In the genomic region with DNA sequence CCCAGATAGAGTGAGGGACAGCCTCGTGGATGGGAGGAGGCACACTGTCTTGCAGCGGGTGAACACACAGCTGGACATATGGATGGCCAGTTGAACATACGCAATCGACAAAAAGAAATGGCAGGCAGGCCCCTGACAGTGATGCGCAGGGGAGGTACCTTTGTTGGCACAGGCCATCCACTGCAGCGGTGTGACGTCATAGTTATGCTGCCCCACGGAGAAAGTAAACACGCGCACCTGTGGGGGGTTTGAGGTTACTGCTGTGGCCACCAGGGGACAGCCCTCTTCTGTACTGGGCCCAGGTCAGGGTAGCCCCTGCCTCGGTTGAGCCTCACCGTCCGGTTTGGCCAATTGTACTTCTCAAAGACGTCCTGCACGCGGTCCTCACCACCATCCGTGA, we compare ENCODE assay signal across 27 cellular contexts. TPM values are rescaled to one million over a fixed set of nuclear protein-coding genes. Genes with fewer than 3 reads are reported as not detected.
"Had no signal": no experiment of that assay in that cellular context is flagged by ENCODE, and none has a peak within 500 bp of the region (broad histone marks: within the 10 kb centered on the region; RNA-seq: fewer than 3 reads in every experiment).

No MANE protein-coding gene starts in this region.

- H3K4me1 ChIP-seq: esophagus muscularis mucosa, foreskin keratinocyte, gastroesophageal sphincter, heart left ventricle, psoas muscle, transverse colon, upper lobe of right lung, vagina had no signal

- H3K4me1 Mint-ChIP-seq: stimulated activated naive B cell treated with anti-CD40 and anti-IgM and Interleukin-4, amounts not matched to agents 10 μg/mL and 1 μg/mL and 100 μg/mL, for 72 hours had no signal

- H3K27me3 ChIP-seq: dorsolateral prefrontal cortex, esophagus muscularis mucosa, gastroesophageal sphincter, heart left ventricle, hepatocyte, ovary, spleen, transverse colon, upper lobe of right lung, vagina had no signal

- H3K79me2 ChIP-seq: hepatocyte had no signal

- H3K36me3 ChIP-seq: esophagus muscularis mucosa, gastroesophageal sphincter, heart left ventricle, ovary, spleen, thoracic aorta, transverse colon, vagina had no signal

- H3K4me2 ChIP-seq: hepatocyte had no signal

- H3K9me3 Mint-ChIP-seq: memory B cell; natural killer cell; stimulated activated naive B cell treated with anti-CD40 and anti-IgM and Interleukin-4, amounts not matched to agents 10 μg/mL and 1 μg/mL and 100 μg/mL, for 72 hours; stimulated activated naive CD8-positive, alpha-beta T cell treated with anti-CD3 and anti-CD28 coated beads, Interleukin-15, Interleukin-2, amounts not matched to agents 100 ng/mL and 50 ng/mL, for 24 hours had no signal

- H3K27ac Mint-ChIP-seq: memory B cell; natural killer cell; stimulated activated naive B cell treated with anti-CD40 and anti-IgM and Interleukin-4, amounts not matched to agents 10 μg/mL and 1 μg/mL and 100 μg/mL, for 72 hours; stimulated activated naive CD8-positive, alpha-beta T cell treated with anti-CD3 and anti-CD28 coated beads, Interleukin-15, Interleukin-2, amounts not matched to agents 100 ng/mL and 50 ng/mL, for 24 hours had no signal

- H3K4me3 Mint-ChIP-seq: memory B cell; natural killer cell; stimulated activated naive B cell treated with anti-CD40 and anti-IgM and Interleukin-4, amounts not matched to agents 10 μg/mL and 1 μg/mL and 100 μg/mL, for 72 hours; stimulated activated naive CD8-positive, alpha-beta T cell treated with anti-CD3 and anti-CD28 coated beads, Interleukin-15, Interleukin-2, amounts not matched to agents 100 ng/mL and 50 ng/mL, for 24 hours had no signal

- H3K27ac ChIP-seq: dorsolateral prefrontal cortex, esophagus muscularis mucosa, foreskin keratinocyte, gastroesophageal sphincter, heart left ventricle, hepatocyte, ovary, psoas muscle, skin epidermis, spleen, thoracic aorta, transverse colon, upper lobe of right lung, vagina had no signal

- H3K36me3 Mint-ChIP-seq: memory B cell; natural killer cell; stimulated activated naive B cell treated with anti-CD40 and anti-IgM and Interleukin-4, amounts not matched to agents 10 μg/mL and 1 μg/mL and 100 μg/mL, for 72 hours had no signal

- H3K4me3 ChIP-seq: dorsolateral prefrontal cortex, esophagus muscularis mucosa, gastroesophageal sphincter, heart left ventricle, hepatocyte, lung, ovary, psoas muscle, skin epidermis, spleen, thoracic aorta, transverse colon, upper lobe of right lung, vagina had no signal

- H3K9me3 ChIP-seq: esophagus muscularis mucosa, gastroesophageal sphincter, heart left ventricle, ovary, psoas muscle, spleen, thoracic aorta, transverse colon, upper lobe of right lung, vagina had no signal

- DNase-seq: dorsolateral prefrontal cortex; effector CD4-positive, alpha-beta T cell; foreskin keratinocyte; heart left ventricle; kidney; natural killer cell; occipital lobe; ovary; posterior cingulate gyrus; psoas muscle; right cardiac atrium; spleen; stimulated activated CD4-positive, alpha-beta T cell treated with anti-CD3 and anti-CD28 coated beads, Interleukin-4, amount 100 ng/mL, for 4 hours; stimulated activated naive B cell treated with anti-CD40 and anti-IgM and Interleukin-4, amounts not matched to agents 10 μg/mL and 1 μg/mL and 100 μg/mL, for 72 hours; transverse colon; upper lobe of right lung had no signal

- H3K27me3 Mint-ChIP-seq: stimulated activated naive CD8-positive, alpha-beta T cell treated with anti-CD3 and anti-CD28 coated beads, Interleukin-15, Interleukin-2, amounts not matched to agents 100 ng/mL and 50 ng/mL, for 24 hours had no signal

- FAIRE-seq: colon, endothelial cell of umbilical vein, kidney had no signal

- H2AFZ ChIP-seq: hepatocyte had no signal

RNA-seq across cellular contexts. Expression of gene ZMYND10, which starts 33.2 kb away (rescaled TPM):
- total RNA-seq: thoracic aorta, transverse colon had no signal
